In the genomic region with DNA sequence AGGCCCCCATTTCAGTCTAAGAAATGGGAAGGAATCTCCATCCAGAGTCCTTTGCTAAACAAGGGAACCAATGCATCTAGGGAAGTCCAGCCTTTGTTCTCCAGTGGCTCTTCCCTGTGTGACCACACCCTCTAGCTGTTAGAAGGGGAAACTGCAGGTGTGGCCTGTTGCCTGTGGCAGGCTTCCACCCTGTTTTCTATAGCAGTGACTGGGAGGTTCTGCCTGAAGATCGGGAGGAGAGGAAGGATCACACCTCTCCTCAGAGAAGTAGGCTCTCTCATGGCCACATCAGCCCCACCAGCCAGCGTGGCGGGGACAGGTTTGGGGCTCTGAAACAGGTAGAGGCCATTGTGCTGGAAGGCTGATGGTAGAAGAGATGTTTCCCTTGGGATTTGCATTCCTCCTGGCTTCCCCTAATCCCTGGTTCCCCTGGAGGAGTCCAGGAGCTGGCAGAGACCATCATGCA, we compare ENCODE assay signal across 8 cellular contexts. TPM values are rescaled to one million over a fixed set of nuclear protein-coding genes. Genes with fewer than 3 reads are reported as not detected.
DNase-seq lines count a peak whose midpoint lies in the region; ATAC-seq and TF ChIP-seq lines count a peak whose summit lies in the region.

No MANE protein-coding gene starts in this region.

- no peaks in the 10 kb centered on the region for H3K27me3 Mint-ChIP-seq in activated CD4-positive, alpha-beta T cell treated with anti-CD3 and anti-CD28 coated beads, Interleukin-2, amount 10 ng/mL, durations not matched to agents 7 days and 5 days

- no peaks in the 10 kb centered on the region for H3K4me1 Mint-ChIP-seq in activated CD4-positive, alpha-beta T cell treated with anti-CD3 and anti-CD28 coated beads, Interleukin-2, amount 10 ng/mL, durations not matched to agents 7 days and 5 days

- peaks cover 21% of the 10 kb centered on the region for H3K4me1 ChIP-seq in cardiac muscle cell (ENCODE audit: low read depth)

- no peak overlapping the region for H3K4me3 ChIP-seq in cardiac muscle cell

- peaks cover 10% of the 10 kb centered on the region for H3K36me3 ChIP-seq in cardiac muscle cell

- H3K9me3 ChIP-seq in cardiac muscle cell (ENCODE audit: low read depth) = no peaks in the 10 kb centered on the region

- no peaks in the 10 kb centered on the region for H3K9me3 Mint-ChIP-seq in activated CD4-positive, alpha-beta T cell treated with anti-CD3 and anti-CD28 coated beads, Interleukin-2, amount 10 ng/mL, durations not matched to agents 7 days and 5 days

- peak; percentile 88 for TF ChIP-seq CTCF in GM12874 (IDR thresholded peaks at IDR 0.05; ENCODE audit: insufficient read depth, low read depth, low read length)
- TF ChIP-seq CTCF in cardiac muscle cell (IDR thresholded peaks at IDR 0.05; ENCODE audit: low read depth, low read length) = peak; percentile 89

- H3K4me3 Mint-ChIP-seq in activated CD4-positive, alpha-beta T cell treated with anti-CD3 and anti-CD28 coated beads, Interleukin-2, amount 10 ng/mL, durations not matched to agents 7 days and 5 days = no peak overlapping the region

- H3K27ac Mint-ChIP-seq in activated CD4-positive, alpha-beta T cell treated with anti-CD3 and anti-CD28 coated beads, Interleukin-2, amount 10 ng/mL, durations not matched to agents 7 days and 5 days = no peak overlapping the region

- intact Hi-C loops in posterior cingulate gyrus (cut with DNase I) = no loop called here

- H3K27me3 ChIP-seq in cardiac muscle cell = no peaks in the 10 kb centered on the region

- POLR2A ChIA-PET in activated CD4-positive, alpha-beta T cell treated with anti-CD3 and anti-CD28 coated beads, Interleukin-2, amount 10 ng/mL, durations not matched to agents 7 days and 5 days (lab: Charles Lee) = no interaction called here

- H3K36me3 Mint-ChIP-seq in activated CD4-positive, alpha-beta T cell treated with anti-CD3 and anti-CD28 coated beads, Interleukin-2, amount 10 ng/mL, durations not matched to agents 7 days and 5 days (ENCODE audit: low read depth) = peaks cover 4% of the 10 kb centered on the region

- peak overlapping the region; percentile 53 for H3K27ac ChIP-seq in cardiac muscle cell

- DNase-seq in AML-193 (lab: John Stamatoyannopoulos, UW) = peak; percentile 35 to 42
- DNase-seq in NCI-H2029 (lab: John Stamatoyannopoulos, UW) = peak; percentile 25
- DNase-seq in activated CD4-positive, alpha-beta T cell treated with anti-CD3 and anti-CD28 coated beads, Interleukin-2, amount 10 ng/mL, durations not matched to agents 7 days and 5 days = peak; percentile 33
- peak; percentile 76 to 77 for DNase-seq in cardiac muscle cell (ENCODE audit: low read depth in 1 of 2, low spot score in 1 of 2)
- DNase-seq in posterior cingulate gyrus = peak in 7 of 10 donors; percentile 35 to 93 (median 65)

- CTCF ChIA-PET in activated CD4-positive, alpha-beta T cell treated with anti-CD3 and anti-CD28 coated beads, Interleukin-2, amount 10 ng/mL, durations not matched to agents 7 days and 5 days (lab: Charles Lee) = interaction anchor here (0.6 to 2.9 kb wide), 6 partner anchors 13 to 603 kb away, joined by 3 to 10 read pairs (median 3); no protein-coding TSS in a partner anchor

- ATAC-seq in HG03521 (IDR thresholded peaks at IDR 0.05; ENCODE audit: unreplicated experiment) (no peak), HG03280 (IDR thresholded peaks at IDR 0.05; ENCODE audit: unreplicated experiment) (no peak)

RNA-seq across cellular contexts. Expression of a gene that starts 47.7 kb away (rescaled TPM):
- 10 to 100 TPM; 40.2 to 42.7 TPM for total RNA-seq in activated CD4-positive, alpha-beta T cell treated with anti-CD3 and anti-CD28 coated beads, Interleukin-2, amount 10 ng/mL, durations not matched to agents 7 days and 5 days
- 100 and 130 TPM in 2 replicates for total RNA-seq in cardiac muscle cell
- polyA plus RNA-seq in cardiac muscle cell = 59.8 and 65.6 TPM in 2 replicates

Comparison
In these comparisons a context has a peak if more than half of its experiments do, and no peak if none do; other contexts are left out.
1. DNase-seq: peak in every context shown above with its lines; median percentile 76 in cardiac muscle cell; 65 in posterior cingulate gyrus; 38 in AML-193; 33 in activated CD4-positive, alpha-beta T cell treated with anti-CD3 and anti-CD28 coated beads, Interleukin-2, amount 10 ng/mL, durations not matched to agents 7 days and 5 days; 25 in NCI-H2029.